15 cellular contexts compared by ENCODE assay signal in genomic region chr7:154776350-154776749, GRCh38.
"Had no signal": no experiment of that assay in that cellular context is flagged by ENCODE, and none has a peak within 500 bp of the region (broad histone marks: within the 10 kb centered on the region; RNA-seq: fewer than 3 reads in every experiment).

No MANE protein-coding gene starts in this region.

- H3K27me3 Mint-ChIP-seq: dendritic cell treated with granulocyte-macrophage colony-stimulating factor and Interleukin-4, amounts not matched to agents 40 ng/mL and 50 ng/mL, for 4 days had no signal

- H3K27me3 ChIP-seq: adrenal gland, body of pancreas, tibial nerve, vagina had no signal

- H3K36me3 ChIP-seq: adrenal gland, tibial nerve, vagina had no signal

- H3K4me3 ChIP-seq: adrenal gland, body of pancreas, lung, skin epidermis, tibial nerve, vagina had no signal

- DNase-seq: activated CD4-positive, alpha-beta T cell treated with anti-CD3 and anti-CD28 coated beads, Interleukin-2, amount 50 U/mL, for 48 hours; activated CD8-positive, alpha-beta memory T cell treated with anti-CD3 and anti-CD28 coated beads, Interleukin-2, amount 50 U/mL, for 4 hours; activated naive CD4-positive, alpha-beta T cell treated with anti-CD3 and anti-CD28 coated beads for 36 hours; adrenal gland; body of pancreas; hippocampal formation; left colon; naive B cell; retina had no signal

- H3K9me3 ChIP-seq: adrenal gland, body of pancreas, vagina had no signal

- H3K4me1 ChIP-seq: adrenal gland, body of pancreas, tibial nerve, vagina had no signal

- H3K4me3 Mint-ChIP-seq: activated naive CD4-positive, alpha-beta T cell treated with anti-CD3 and anti-CD28 coated beads for 36 hours; dendritic cell treated with granulocyte-macrophage colony-stimulating factor and Interleukin-4, amounts not matched to agents 40 ng/mL and 50 ng/mL, for 4 days; T-helper 2 cell treated with Interferon-gamma antibody and Interleukin-4, amounts not matched to agents 5 μg/mL and 100 μg/mL, for 36 hours had no signal

- H3K27ac ChIP-seq: adrenal gland, body of pancreas, skin epidermis, tibial nerve, vagina had no signal

- H3K27ac Mint-ChIP-seq: activated naive CD4-positive, alpha-beta T cell treated with anti-CD3 and anti-CD28 coated beads for 36 hours; dendritic cell treated with granulocyte-macrophage colony-stimulating factor and Interleukin-4, amounts not matched to agents 40 ng/mL and 50 ng/mL, for 4 days; T-helper 2 cell treated with Interferon-gamma antibody and Interleukin-4, amounts not matched to agents 5 μg/mL and 100 μg/mL, for 36 hours had no signal
